ENCODE assay signal across 24 cellular contexts in the genomic region with DNA sequence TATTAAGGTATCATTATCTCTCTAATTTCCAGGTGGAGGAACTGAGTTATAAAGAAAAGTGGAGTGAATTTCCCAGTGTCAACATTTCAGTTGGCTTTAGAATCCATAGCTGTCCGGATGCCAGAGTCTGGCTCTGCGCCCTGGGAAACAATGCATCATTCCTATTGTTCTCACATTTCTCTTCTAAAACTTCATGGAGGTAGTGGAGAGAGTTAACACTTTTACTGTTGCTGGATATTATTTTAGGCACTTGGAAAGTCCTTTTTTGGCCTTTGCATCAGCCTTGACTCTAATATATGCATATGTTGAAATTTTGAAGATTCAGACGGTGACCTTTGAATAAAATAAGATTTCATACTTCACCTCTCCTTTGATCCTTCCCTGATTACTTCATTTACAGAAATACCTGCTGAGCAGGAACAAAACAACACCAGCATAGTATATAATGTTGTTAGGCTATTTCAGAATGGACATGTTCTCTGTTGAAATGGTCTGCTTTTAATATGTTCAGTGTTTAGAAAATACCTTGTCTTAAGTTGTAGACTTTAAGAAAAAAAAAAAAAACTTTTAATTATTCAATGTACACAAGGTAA.
A peak's percentile ranks its signal among the peaks of the same experiment; 100 is the strongest.
DNase-seq lines count a peak whose midpoint lies in the region; ATAC-seq and TF ChIP-seq lines count a peak whose summit lies in the region.
"Had no signal": no experiment of that assay in that cellular context is flagged by ENCODE, and none has a peak within 500 bp of the region (broad histone marks: within the 10 kb centered on the region; RNA-seq: fewer than 3 reads in every experiment).

No MANE protein-coding gene starts in this region.

- CTCF ChIA-PET in PC-3 (lab: Charles Lee): no interaction called here

- H3K4me3 ChIP-seq in GM23248: no peak overlapping the region
- no peak overlapping the region for H3K4me3 ChIP-seq in PC-3 (ENCODE audit: low read length)
- H3K4me3 ChIP-seq in esophagus squamous epithelium: no peak overlapping the region
- H3K4me3 ChIP-seq: adrenal gland, left lung, mucosa of descending colon had no signal

- no peak overlapping the region for H2AFZ ChIP-seq in GM23248
- no peak overlapping the region for H2AFZ ChIP-seq in PC-3 (ENCODE audit: low read length)

- H3K9me2 ChIP-seq in GM23248 (ENCODE audit: insufficient read depth) (no peaks in the 10 kb centered on the region), PC-3 (replicated peaks; ENCODE audit: low read length) (no peaks in the 10 kb centered on the region)

- DNase-seq in GM23248 (peak; percentile 33), PC-3 (peak; percentile 56), dermis microvascular lymphatic vessel endothelial cell (ENCODE audit: low read depth in 2 of 2) (peak; percentile 70 to 84), lung microvascular endothelial cell (ENCODE audit: low read depth in 2 of 2) (peak; percentile 85 to 87), NAMALWA (ENCODE audit: low spot score) (no peak), esophagus squamous epithelium (lab: John Stamatoyannopoulos, UW) (no peak)
- DNase-seq: activated B cell treated with CpG ODN at 0.5 μM for 24 hours; activated CD8-positive, alpha-beta T cell treated with anti-CD3 and anti-CD28 coated beads for 36 hours; activated naive CD4-positive, alpha-beta T cell; activated T-cell treated with anti-CD3 and anti-CD28 coated beads, Interleukin-2, amount 50 U/mL, for 1 hour; CD4-positive, alpha-beta memory T cell; cerebellar nuclear complex; effector CD8-positive, alpha-beta T cell; head of caudate nucleus; left lung; mucosa of descending colon; NCI-H1436; NCI-H2107; NCI-H510A treated with DMSO at 0.1 percent for 48 hours; RPMI8226; T1000 had no signal

- 86 to 87% methylated on average over 3 of the region's 3 CpGs for WGBS in GM23248 (ENCODE audit: low coverage in 1 of 2, low lambda C conversion rate in 2 of 2, missing lambda C conversion rate in 2 of 2), 2 experiments
- 33 to 47% methylated on average over 3 of the region's 3 CpGs for WGBS in esophagus squamous epithelium, 2 donors

- no peaks in the 10 kb centered on the region for H3F3A ChIP-seq in GM23248 (ENCODE audit: insufficient read depth)
- no peaks in the 10 kb centered on the region for H3F3A ChIP-seq in PC-3 (ENCODE audit: low read length, unreplicated experiment)

- H3K4me2 ChIP-seq in GM23248 (ENCODE audit: unreplicated experiment): no peak overlapping the region
- peak overlapping the region; percentile 10; the same call in 1 of the 2 replicates for H3K4me2 ChIP-seq in PC-3 (ENCODE audit: low read length)

- H3K9me3 ChIP-seq in GM23248 (ENCODE audit: low read depth) (no peaks in the 10 kb centered on the region), PC-3 (ENCODE audit: low read length) (no peaks in the 10 kb centered on the region), esophagus squamous epithelium (no peaks in the 10 kb centered on the region)
- H3K9me3 ChIP-seq: adrenal gland, left lung, mucosa of descending colon had no signal

- no peak for TF ChIP-seq CTCF in PC-3 (conservative IDR thresholded peaks at IDR 0.05; ENCODE audit: low read depth, low read length)
- no peak for TF ChIP-seq CTCF in esophagus squamous epithelium (IDR thresholded peaks at IDR 0.05)

- POLR2A ChIA-PET in PC-3 (lab: Charles Lee; ENCODE audit: unreplicated experiment): no interaction called here

- peaks cover 59% of the 10 kb centered on the region for H3K36me3 ChIP-seq in GM23248 (ENCODE audit: low read depth)
- H3K36me3 ChIP-seq in PC-3 (ENCODE audit: low read depth, low read length): no peaks in the 10 kb centered on the region
- peaks cover 0 to 33% (median 0%) of the 10 kb centered on the region in 3 donors for H3K36me3 ChIP-seq in esophagus squamous epithelium
- H3K36me3 ChIP-seq: adrenal gland had no signal

- no peaks in the 10 kb centered on the region for H3K27me3 ChIP-seq in GM23248 (replicated peaks; ENCODE audit: insufficient read depth)
- no peaks in the 10 kb centered on the region for H3K27me3 ChIP-seq in PC-3 (ENCODE audit: low read length)
- H3K27me3 ChIP-seq in esophagus squamous epithelium: no peaks in the 10 kb centered on the region
- H3K27me3 ChIP-seq: adrenal gland, left lung had no signal

- in situ Hi-C loops in GM23248 (cut with MboI): no loop called here

- H4K20me1 ChIP-seq in GM23248 (ENCODE audit: insufficient read depth): no peaks in the 10 kb centered on the region
- H4K20me1 ChIP-seq in PC-3 (ENCODE audit: low read length): no peaks in the 10 kb centered on the region

- intact Hi-C loops in PC-3 (cut with micrococcal nuclease): no loop called here
- intact Hi-C loops in esophagus squamous epithelium (cut with DNase I): no loop called here

- no peak overlapping the region for H3K9ac ChIP-seq in GM23248
- H3K9ac ChIP-seq in PC-3 (ENCODE audit: low read length): no peak overlapping the region

- BruUV-seq in PC-3 (replicated peaks; lab: Mats Ljungman, UMichigan): no TSS peak

- H3K4me1 ChIP-seq in GM23248 (ENCODE audit: insufficient read depth): peaks cover 8% of the 10 kb centered on the region; the same call in 1 of the 2 replicates
- peaks cover 12% of the 10 kb centered on the region for H3K4me1 ChIP-seq in PC-3 (ENCODE audit: insufficient read depth, low read length)
- H3K4me1 ChIP-seq in esophagus squamous epithelium: peaks cover 0 to 16% (median 5%) of the 10 kb centered on the region in 3 donors
- H3K4me1 ChIP-seq: adrenal gland, left lung had no signal

- TF ChIP-seq POLR2A in esophagus squamous epithelium (IDR thresholded peaks at IDR 0.05): no peak

- H3K27ac ChIP-seq in GM23248: no peak overlapping the region
- H3K27ac ChIP-seq in PC-3 (ENCODE audit: low read length): peak overlapping the region; percentile 50
- peak overlapping the region in 1 of 4 donors; percentile 69 for H3K27ac ChIP-seq in esophagus squamous epithelium
- H3K27ac ChIP-seq: adrenal gland, left lung had no signal

- no peaks in the 10 kb centered on the region for H3K79me2 ChIP-seq in GM23248 (ENCODE audit: insufficient read depth)
- no peaks in the 10 kb centered on the region for H3K79me2 ChIP-seq in PC-3 (ENCODE audit: low read length)

- peak; percentile 74 for ATAC-seq in PC-3
- ATAC-seq in GM18861 (IDR thresholded peaks at IDR 0.05; ENCODE audit: unreplicated experiment): no peak
- ATAC-seq: activated CD8-positive, alpha-beta T cell treated with anti-CD3 and anti-CD28 coated beads for 36 hours; HepG2; left lung; mucosa of descending colon had no signal

Comparison
In these comparisons a context has a peak if more than half of its experiments do, and no peak if none do; other contexts are left out.
1. DNase-seq: peak in GM23248 (single experiment), PC-3 (single experiment), dermis microvascular lymphatic vessel endothelial cell (2 of 2) and lung microvascular endothelial cell (2 of 2); none in NAMALWA (single experiment) and esophagus squamous epithelium (single experiment).